14 cellular contexts compared by ENCODE assay signal in the genomic region with DNA sequence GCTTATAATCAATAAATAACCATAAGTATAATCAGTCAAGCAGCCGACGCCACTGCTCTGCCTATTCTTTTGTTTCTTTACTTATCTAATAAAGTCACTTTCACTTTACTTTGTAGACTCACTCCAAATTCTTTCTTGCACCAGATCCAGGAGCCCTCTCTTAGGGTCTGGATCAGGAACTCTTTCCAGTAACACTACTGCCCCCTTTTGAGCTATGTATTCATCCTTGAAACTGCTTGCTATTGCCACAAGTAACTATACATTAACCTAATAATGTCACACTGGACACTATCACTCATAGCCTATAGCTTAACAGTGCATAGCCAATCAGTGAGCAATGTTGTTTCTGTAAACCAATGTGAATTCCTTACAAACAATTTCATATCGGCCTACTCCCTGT. TPM values are rescaled to one million over a fixed set of nuclear protein-coding genes. Genes with fewer than 3 reads are reported as not detected.
DNase-seq lines count a peak whose midpoint lies in the region; ATAC-seq, FAIRE-seq and TF ChIP-seq lines count a peak whose summit lies in the region.
"Had no signal": no experiment of that assay in that cellular context is flagged by ENCODE, and none has a peak within 500 bp of the region (broad histone marks: within the 10 kb centered on the region; RNA-seq: fewer than 3 reads in every experiment).

No MANE protein-coding gene starts in this region.

- H3K27ac ChIP-seq in C4-2B = no peak overlapping the region

- H3K27me3 Mint-ChIP-seq in chondrocyte (ENCODE audit: low read depth) (no peaks in the 10 kb centered on the region), nephron (ENCODE audit: low read depth) (peaks cover 25% of the 10 kb centered on the region)

- TF ChIP-seq CTCF in C4-2B (conservative IDR thresholded peaks at IDR 0.05) (0 out of 2 replicates have a peak, but pooled peaks have one; percentile 9), chondrocyte (IDR thresholded peaks at IDR 0.05) (peak; percentile 73), nephron (IDR thresholded peaks at IDR 0.05; ENCODE audit: unreplicated experiment in 3 of 3) (peak in 1 of 3 experiments; percentile 26)

- ATAC-seq in GM21529 (IDR thresholded peaks at IDR 0.05; ENCODE audit: unreplicated experiment) = no peak

- FAIRE-seq in RCC 7860 (lab: Jason Lieb, UNC) = no peak

- DNase-seq in LHCN-M2 (ENCODE audit: low read depth) = peak; percentile 39
- DNase-seq in chondrocyte (ENCODE audit: low spot score) = no peak
- DNase-seq in T-helper 2 cell = no peak
- no peak for DNase-seq in germinal center (ENCODE audit: low spot score)
- no peak for DNase-seq in RCC 7860 (ENCODE audit: low spot score)
- DNase-seq: activated naive CD8-positive, alpha-beta T cell treated with anti-CD3 and anti-CD28 coated beads, Interleukin-2, amount 10 ng/mL, durations not matched to agents 7 days and 5 days; GF-D8; immature natural killer cell; NCI-H1105 treated with DMSO at 0.1 percent for 48 hours; stimulated activated CD4-positive, alpha-beta T cell treated with anti-CD3 and anti-CD28 coated beads, Interleukin-2, amount 100 ng/mL, for 48 hours; stimulated activated naive CD4-positive, alpha-beta T cell treated with Interleukin-2 at 50 U/mL for 16 hours had no signal

- peaks cover 4% of the 10 kb centered on the region for H3K36me3 Mint-ChIP-seq in chondrocyte (ENCODE audit: low read depth)
- peaks cover 3% of the 10 kb centered on the region for H3K36me3 Mint-ChIP-seq in nephron (ENCODE audit: low read depth)
- H3K36me3 Mint-ChIP-seq: activated naive CD8-positive, alpha-beta T cell treated with anti-CD3 and anti-CD28 coated beads, Interleukin-2, amount 10 ng/mL, durations not matched to agents 7 days and 5 days; immature natural killer cell had no signal

- H3K4me1 Mint-ChIP-seq in chondrocyte (ENCODE audit: low read depth) (peaks cover 81% of the 10 kb centered on the region), nephron (peaks cover 32% of the 10 kb centered on the region)

- H3K9me3 Mint-ChIP-seq in chondrocyte (ENCODE audit: low read depth) = no peaks in the 10 kb centered on the region
- H3K9me3 Mint-ChIP-seq in nephron = no peaks in the 10 kb centered on the region
- H3K9me3 Mint-ChIP-seq: immature natural killer cell had no signal

- H3K4me3 Mint-ChIP-seq in chondrocyte (ENCODE audit: unreplicated experiment) (no peak overlapping the region), nephron (peak overlapping the region; percentile 63 to 77 (median 65))
- H3K4me3 Mint-ChIP-seq: activated naive CD8-positive, alpha-beta T cell treated with anti-CD3 and anti-CD28 coated beads, Interleukin-2, amount 10 ng/mL, durations not matched to agents 7 days and 5 days had no signal

- H3K27ac Mint-ChIP-seq in chondrocyte (ENCODE audit: unreplicated experiment) (peak overlapping the region; percentile 87), nephron (peak overlapping the region in 2 of 3 experiments; percentile 51 to 68)
- H3K27ac Mint-ChIP-seq: activated naive CD8-positive, alpha-beta T cell treated with anti-CD3 and anti-CD28 coated beads, Interleukin-2, amount 10 ng/mL, durations not matched to agents 7 days and 5 days; immature natural killer cell had no signal

RNA-seq across cellular contexts. Expression of a gene that starts 2.8 kb away (rescaled TPM):
- 11.1 and 13.3 TPM in 2 replicates for total RNA-seq in LHCN-M2 (2014; rRNA removed)
- 39.7 TPM for polyA plus RNA-seq in LHCN-M2 (2012)
- 49.4 to 67.8 TPM (median 51.6 TPM) in 3 replicates for total RNA-seq in chondrocyte
